ENCODE assay signal across 8 cellular contexts in the genomic region with DNA sequence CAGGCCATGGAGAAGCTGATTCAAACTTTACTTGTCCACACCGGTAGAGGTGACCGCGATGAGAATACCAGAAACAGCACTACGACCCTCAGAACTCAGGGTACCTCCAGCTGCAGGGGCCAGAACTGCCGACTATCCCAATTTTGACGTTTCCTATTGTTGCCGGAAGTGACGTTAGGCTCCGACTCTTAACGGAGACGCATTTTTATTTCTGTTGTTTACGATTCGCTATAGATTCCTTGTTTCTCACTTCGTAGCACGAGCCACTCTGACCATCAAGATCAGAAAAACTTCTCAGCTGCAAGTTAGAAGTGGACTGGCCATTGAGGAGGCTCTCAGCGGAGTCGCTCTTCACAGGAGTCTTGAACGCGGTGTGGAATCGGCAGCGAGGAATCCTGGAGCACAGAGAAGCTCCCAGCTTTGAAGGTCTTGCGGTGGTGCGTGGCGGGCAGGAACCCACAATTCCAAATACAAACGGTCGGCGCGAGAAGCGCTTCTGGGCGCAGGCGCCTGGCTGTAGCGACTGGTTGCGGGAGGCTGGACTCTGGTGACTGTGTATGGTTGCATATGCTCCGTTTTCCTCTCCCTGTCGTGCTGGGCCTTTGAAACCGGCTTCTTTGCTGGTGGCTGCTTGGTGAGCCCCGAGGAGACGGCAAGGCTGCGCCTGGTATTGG. TPM values are rescaled to one million over a fixed set of nuclear protein-coding genes. Genes with fewer than 3 reads are reported as not detected.
DNase-seq lines count a peak whose midpoint lies in the region; ATAC-seq and TF ChIP-seq lines count a peak whose summit lies in the region.

A gene with protein sequence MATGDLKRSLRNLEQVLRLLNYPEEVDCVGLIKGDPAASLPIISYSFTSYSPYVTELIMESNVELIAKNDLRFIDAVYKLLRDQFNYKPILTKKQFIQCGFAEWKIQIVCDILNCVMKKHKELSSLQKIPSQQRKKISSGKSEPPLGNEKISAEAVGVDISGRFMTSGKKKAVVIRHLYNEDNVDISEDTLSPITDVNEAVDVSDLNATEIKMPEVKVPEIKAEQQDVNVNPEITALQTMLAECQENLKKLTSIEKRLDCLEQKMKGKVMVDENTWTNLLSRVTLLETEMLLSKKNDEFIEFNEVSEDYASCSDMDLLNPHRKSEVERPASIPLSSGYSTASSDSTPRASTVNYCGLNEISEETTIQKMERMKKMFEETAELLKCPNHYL (plus strand): TSS at position 405 of the 674 bp plus-strand sequence. CDS start 15,211 bp downstream, outside the sequence.
Gene FBXO8 (minus strand): TSS at position 161 of the 674 bp plus-strand sequence. CDS start 20,575 bp downstream, outside the sequence.

- H3K9me3 ChIP-seq in RWPE2 (ENCODE audit: severe bottlenecking), result no peaks in the 10 kb centered on the region

- peaks cover 57% of the 10 kb centered on the region for H3K4me1 Mint-ChIP-seq in activated T-helper 2 cell treated with anti-CD3 and anti-CD28 coated beads, Interferon-gamma antibody, Interleukin-2, Interleukin-4, amounts not matched to agents 10 μg/mL and 5 μg/mL and 100 μg/mL, durations not matched to agents 14 hours and 24 hours and 36 hours (ENCODE audit: low read depth)
- H3K4me1 Mint-ChIP-seq in nephron, result peaks cover 39% of the 10 kb centered on the region

- H3K4me3 Mint-ChIP-seq in activated T-helper 2 cell treated with anti-CD3 and anti-CD28 coated beads, Interferon-gamma antibody, Interleukin-2, Interleukin-4, amounts not matched to agents 10 μg/mL and 5 μg/mL and 100 μg/mL, durations not matched to agents 14 hours and 24 hours and 36 hours (ENCODE audit: low read depth), result peak within 1 kb of the TSS; percentile 98
- H3K4me3 Mint-ChIP-seq in nephron, result peak within 1 kb of the TSS; percentile 93 to 100 (median 100)

- H3K27me3 ChIP-seq in RWPE2 (ENCODE audit: insufficient read depth, poor library complexity, severe bottlenecking), result no peaks in the 10 kb centered on the region

- H3K27me3 Mint-ChIP-seq in activated T-helper 2 cell treated with anti-CD3 and anti-CD28 coated beads, Interferon-gamma antibody, Interleukin-2, Interleukin-4, amounts not matched to agents 10 μg/mL and 5 μg/mL and 100 μg/mL, durations not matched to agents 14 hours and 24 hours and 36 hours (ENCODE audit: low read depth), result no peaks in the 10 kb centered on the region
- H3K27me3 Mint-ChIP-seq in nephron (ENCODE audit: low read depth), result no peaks in the 10 kb centered on the region

- no peaks in the 10 kb centered on the region for H3K36me3 ChIP-seq in RWPE2 (ENCODE audit: low read depth)

- peaks cover 8% of the 10 kb centered on the region for H3K4me1 ChIP-seq in RWPE2 (ENCODE audit: insufficient read depth, poor library complexity, severe bottlenecking)

- peaks cover 8% of the 10 kb centered on the region for H3K9me3 Mint-ChIP-seq in activated T-helper 2 cell treated with anti-CD3 and anti-CD28 coated beads, Interferon-gamma antibody, Interleukin-2, Interleukin-4, amounts not matched to agents 10 μg/mL and 5 μg/mL and 100 μg/mL, durations not matched to agents 14 hours and 24 hours and 36 hours
- H3K9me3 Mint-ChIP-seq in nephron, result peaks cover 5% of the 10 kb centered on the region

- peak within 1 kb of the TSS; percentile 87 for H3K27ac ChIP-seq in RWPE2 (ENCODE audit: poor library complexity, severe bottlenecking)

- TF ChIP-seq CTCF in RWPE2 (IDR thresholded peaks at IDR 0.05; ENCODE audit: poor library complexity, severe bottlenecking) (no peak), fibroblast of the aortic adventitia (IDR thresholded peaks at IDR 0.05; ENCODE audit: insufficient read depth, low read length) (peak; percentile 24), nephron (IDR thresholded peaks at IDR 0.05; ENCODE audit: unreplicated experiment in 3 of 3) (no peak)

- DNase-seq in DMS79 treated with DMSO at 0.1 percent for 48 hours (lab: John Stamatoyannopoulos, UW), result peak; percentile 68
- peak; percentile 85 for DNase-seq in KBM-7
- DNase-seq in RWPE2 (ENCODE audit: low spot score), result peak; percentile 57
- peak; percentile 61 for DNase-seq in activated T-helper 2 cell treated with anti-CD3 and anti-CD28 coated beads, Interferon-gamma antibody, Interleukin-2, Interleukin-4, amounts not matched to agents 10 μg/mL and 5 μg/mL and 100 μg/mL, durations not matched to agents 14 hours and 24 hours and 36 hours (ENCODE audit: low spot score)
- peak; percentile 91 for DNase-seq in fibroblast of the aortic adventitia (ENCODE audit: low read depth)
- peak; percentile 75 for DNase-seq in stimulated activated naive CD8-positive, alpha-beta T cell treated with anti-CD3 and anti-CD28 coated beads, Interleukin-15, Interleukin-2, amounts not matched to agents 100 U/mL and 50 U/mL, for 24 hours

- H3K4me3 ChIP-seq in RWPE2 (ENCODE audit: severe bottlenecking), result peak within 1 kb of the TSS; percentile 71
- peak within 1 kb of the TSS; percentile 93 for H3K4me3 ChIP-seq in fibroblast of the aortic adventitia (ENCODE audit: low read depth, low read length)

- in situ Hi-C loops in KBM-7 (cut with MboI; ENCODE audit: low pct_unique_long_range_greater_than_20kb, low sequenced_read_pairs), result no loop called here

- H3K36me3 Mint-ChIP-seq in activated T-helper 2 cell treated with anti-CD3 and anti-CD28 coated beads, Interferon-gamma antibody, Interleukin-2, Interleukin-4, amounts not matched to agents 10 μg/mL and 5 μg/mL and 100 μg/mL, durations not matched to agents 14 hours and 24 hours and 36 hours (ENCODE audit: low read depth), result peaks cover 20% of the 10 kb centered on the region
- H3K36me3 Mint-ChIP-seq in nephron (ENCODE audit: low read depth), result peaks cover 22% of the 10 kb centered on the region

- intact Hi-C loops in activated T-helper 2 cell treated with anti-CD3 and anti-CD28 coated beads, Interferon-gamma antibody, Interleukin-2, Interleukin-4, amounts not matched to agents 10 μg/mL and 5 μg/mL and 100 μg/mL, durations not matched to agents 14 hours and 24 hours and 36 hours (cut with micrococcal nuclease), result loop anchor here (1.0 to 10.0 kb wide), 4 partner anchors 35 to 949 kb away; partner anchors contain the start of genes HMGB2 and SAP30

- peak; percentile 69 for ATAC-seq in GM21717 (IDR thresholded peaks at IDR 0.05; ENCODE audit: unreplicated experiment)
- peak; percentile 53 for ATAC-seq in RWPE2 (ENCODE audit: low read depth)
- peak; percentile 62 for ATAC-seq in stimulated activated naive CD8-positive, alpha-beta T cell treated with anti-CD3 and anti-CD28 coated beads, Interleukin-15, Interleukin-2, amounts not matched to agents 100 U/mL and 50 U/mL, for 24 hours

- H3K27ac Mint-ChIP-seq in activated T-helper 2 cell treated with anti-CD3 and anti-CD28 coated beads, Interferon-gamma antibody, Interleukin-2, Interleukin-4, amounts not matched to agents 10 μg/mL and 5 μg/mL and 100 μg/mL, durations not matched to agents 14 hours and 24 hours and 36 hours, result peak within 1 kb of the TSS; percentile 99
- peak within 1 kb of the TSS; percentile 100 for H3K27ac Mint-ChIP-seq in nephron

RNA-seq across cellular contexts. Expression of the first gene that starts in this region (rescaled TPM):
- 17.4 and 19.6 TPM in 2 replicates for total RNA-seq in activated T-helper 2 cell treated with anti-CD3 and anti-CD28 coated beads, Interferon-gamma antibody, Interleukin-2, Interleukin-4, amounts not matched to agents 10 μg/mL and 5 μg/mL and 100 μg/mL, durations not matched to agents 14 hours and 24 hours and 36 hours
- total RNA-seq in fibroblast of the aortic adventitia (ENCODE audit: low replicate concordance), result 22.7 and 26.4 TPM in 2 replicates

RNA-seq across cellular contexts. Expression of gene FBXO8, which starts in this region (rescaled TPM):
- 15.5 and 17.2 TPM in 2 replicates for total RNA-seq in activated T-helper 2 cell treated with anti-CD3 and anti-CD28 coated beads, Interferon-gamma antibody, Interleukin-2, Interleukin-4, amounts not matched to agents 10 μg/mL and 5 μg/mL and 100 μg/mL, durations not matched to agents 14 hours and 24 hours and 36 hours
- 11.2 and 39.1 TPM in 2 replicates for total RNA-seq in fibroblast of the aortic adventitia (ENCODE audit: low replicate concordance)

Comparison
In these comparisons a context has a peak if more than half of its experiments do, and no peak if none do; other contexts are left out.
1. Peak in every context shown above with its lines: DNase-seq, ATAC-seq, H3K4me3 ChIP-seq and H3K27ac ChIP-seq.